In genomic region chr2:234335676-234336228, GRCh38 we compare ENCODE assay signal across 1 cellular context.
TF ChIP-seq lines count a peak whose summit lies in the region.

No MANE protein-coding gene starts in this region.

TF ChIP-seq in SK-N-SH, 30 proteins besides CTCF, POLR2A, EP300 and RAD21 (continued from another document):
- TF ChIP-seq USF1 (IDR thresholded peaks at IDR 0.05; ENCODE audit: borderline replicate concordance, low read depth) (no peak), SMC3 (IDR thresholded peaks at IDR 0.05; ENCODE audit: low read depth, low read length) (peak; percentile 21; the same call in 1 of the 2 replicates), MXI1 (IDR thresholded peaks at IDR 0.05; ENCODE audit: low read depth, low read length) (peak; percentile 100), TEAD4 (IDR thresholded peaks at IDR 0.05; ENCODE audit: borderline replicate concordance, insufficient read depth) (peak; percentile 51; the same call in 1 of the 2 replicates), EZH2phosphoT487 (IDR thresholded peaks at IDR 0.05; ENCODE audit: borderline replicate concordance, low read depth) (no peak), TCF12 (IDR thresholded peaks at IDR 0.05) (peak; percentile 98), USF2 (IDR thresholded peaks at IDR 0.05; ENCODE audit: borderline replicate concordance, low read depth, low read length) (0 out of 2 replicates have a peak, but pooled peaks have one; percentile 45), ZBTB33 (IDR thresholded peaks at IDR 0.05; ENCODE audit: borderline replicate concordance, low read depth) (peak; percentile 36; the same call in 1 of the 2 replicates), RFX5 (IDR thresholded peaks at IDR 0.05; ENCODE audit: low read length) (no peak), SIN3A (IDR thresholded peaks at IDR 0.05; ENCODE audit: borderline replicate concordance, low read depth, low read length) (peak; percentile 92), FOXJ3 (CRISPR knock-in tag; IDR thresholded peaks at IDR 0.05) (peak; percentile 100), JUND (IDR thresholded peaks at IDR 0.05) (peak; percentile 61), NFIC (IDR thresholded peaks at IDR 0.05; ENCODE audit: borderline replicate concordance) (peak; percentile 91), NRF1 (IDR thresholded peaks at IDR 0.05; ENCODE audit: low read depth, low read length) (no peak), GABPA (IDR thresholded peaks at IDR 0.05; ENCODE audit: low read depth) (no peak)
- TF ChIP-seq, protein P1, sequence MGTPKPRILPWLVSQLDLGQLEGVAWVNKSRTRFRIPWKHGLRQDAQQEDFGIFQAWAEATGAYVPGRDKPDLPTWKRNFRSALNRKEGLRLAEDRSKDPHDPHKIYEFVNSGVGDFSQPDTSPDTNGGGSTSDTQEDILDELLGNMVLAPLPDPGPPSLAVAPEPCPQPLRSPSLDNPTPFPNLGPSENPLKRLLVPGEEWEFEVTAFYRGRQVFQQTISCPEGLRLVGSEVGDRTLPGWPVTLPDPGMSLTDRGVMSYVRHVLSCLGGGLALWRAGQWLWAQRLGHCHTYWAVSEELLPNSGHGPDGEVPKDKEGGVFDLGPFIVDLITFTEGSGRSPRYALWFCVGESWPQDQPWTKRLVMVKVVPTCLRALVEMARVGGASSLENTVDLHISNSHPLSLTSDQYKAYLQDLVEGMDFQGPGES (IDR thresholded peaks at IDR 0.05; ENCODE audit: low read depth, low read length), result no peak
